In genomic region chr7:130941322-130942210, GRCh38 we compare ENCODE assay signal across 8 cellular contexts.
DNase-seq lines count a peak whose midpoint lies in the region; ATAC-seq, FAIRE-seq and TF ChIP-seq lines count a peak whose summit lies in the region.

No MANE protein-coding gene starts in this region.

- H3K36me3 Mint-ChIP-seq in type B pancreatic cell: no peaks in the 10 kb centered on the region

- no peaks in the 10 kb centered on the region for H3K27me3 Mint-ChIP-seq in type B pancreatic cell

- H3K27ac Mint-ChIP-seq in type B pancreatic cell: no peak overlapping the region

- H3K9me2 ChIP-seq in OCI-LY1 (ENCODE audit: low read depth, low read length): no peaks in the 10 kb centered on the region

- H3K4me2 ChIP-seq in OCI-LY1 (ENCODE audit: low read length): peak overlapping the region; percentile 8; the same call in 1 of the 2 replicates

- no peaks in the 10 kb centered on the region for H4K20me1 ChIP-seq in OCI-LY1 (ENCODE audit: insufficient read depth, low read length)

- peak overlapping the region; percentile 2 for H3K27ac ChIP-seq in OCI-LY1 (ENCODE audit: low read depth, low read length, poor library complexity, severe bottlenecking)
- peak overlapping the region; percentile 41 to 93 for H3K27ac ChIP-seq in lung (ENCODE audit: low read depth in 1 of 2, low read length in 1 of 2)

- H3F3A ChIP-seq in OCI-LY1 (ENCODE audit: insufficient read depth, low read length): no peaks in the 10 kb centered on the region

- no peak overlapping the region; the same call in 1 of the 2 replicates for H3K9ac ChIP-seq in OCI-LY1 (ENCODE audit: low read length)

- H3K36me3 ChIP-seq in OCI-LY1 (ENCODE audit: insufficient read depth, low read length) (peaks cover 73% of the 10 kb centered on the region), lung (ENCODE audit: control insufficient read depth in 2 of 2, insufficient read depth in 2 of 2, low read length in 2 of 2) (peaks cover 0 to 9% of the 10 kb centered on the region in 2 donors)

- peak; percentile 80 for DNase-seq in DMS53 treated with DMSO at 0.1 percent for 48 hours (lab: John Stamatoyannopoulos, UW; ENCODE audit: unreplicated experiment)
- peak; percentile 13 to 66 for DNase-seq in T47D (ENCODE audit: low read depth in 1 of 2, low spot score in 1 of 2)
- DNase-seq in lung (ENCODE audit: low spot score): no peak
- no peak for DNase-seq in type B pancreatic cell (ENCODE audit: extremely low spot score, unreplicated experiment)
- no peak for DNase-seq in urothelium cell line (ENCODE audit: low spot score)

- TF ChIP-seq CTCF in OCI-LY1 (IDR thresholded peaks at IDR 0.05; ENCODE audit: low read length): no peak
- TF ChIP-seq CTCF in lung (IDR thresholded peaks at IDR 0.05; ENCODE audit: control extremely low read depth, extremely low read depth): no peak
- TF ChIP-seq CTCF in type B pancreatic cell (conservative IDR thresholded peaks at IDR 0.05): no peak

- 39 to 61% methylated on average over 20 of the region's 20 CpGs for WGBS in lung, 2 donors

- ATAC-seq in lung (ENCODE audit: insufficient read depth, low FRiP score) (peak; percentile 50), HG03378 (IDR thresholded peaks at IDR 0.05; ENCODE audit: unreplicated experiment) (no peak), HG03432 (IDR thresholded peaks at IDR 0.05; ENCODE audit: unreplicated experiment) (no peak)

- H2AFZ ChIP-seq in OCI-LY1 (ENCODE audit: low read length): no peak overlapping the region

- no peak for FAIRE-seq in urothelium cell line (lab: Jason Lieb, UNC)

- H3K4me1 Mint-ChIP-seq in type B pancreatic cell (ENCODE audit: unreplicated experiment): peaks cover 10% of the 10 kb centered on the region

- H3K4me1 ChIP-seq in OCI-LY1 (ENCODE audit: insufficient read depth, low read length, severe bottlenecking) (peaks cover 48% of the 10 kb centered on the region), lung (ENCODE audit: control insufficient read depth in 2 of 2, insufficient read depth in 2 of 2, low read length in 2 of 2) (peaks cover 5 to 25% of the 10 kb centered on the region in 2 donors)

- peak overlapping the region; percentile 11 for H3K4me3 ChIP-seq in OCI-LY1 (ENCODE audit: low read depth, low read length, poor library complexity, severe bottlenecking)
- peak overlapping the region; percentile 15 for H3K4me3 ChIP-seq in lung

- peak overlapping the region; percentile 3 for H3K4me3 Mint-ChIP-seq in type B pancreatic cell

- no peaks in the 10 kb centered on the region for H3K9me3 Mint-ChIP-seq in type B pancreatic cell

- H3K27me3 ChIP-seq in OCI-LY1 (ENCODE audit: insufficient read depth, low read length): no peaks in the 10 kb centered on the region
- no peaks in the 10 kb centered on the region for H3K27me3 ChIP-seq in lung (ENCODE audit: control insufficient read depth, insufficient read depth)

- H3K9me3 ChIP-seq in OCI-LY1 (ENCODE audit: low read length) (no peaks in the 10 kb centered on the region), lung (ENCODE audit: control insufficient read depth in 2 of 2, insufficient read depth in 1 of 2, low read length in 1 of 2) (no peaks in the 10 kb centered on the region)

- in situ Hi-C loops in T47D (cut with HindIII; ENCODE audit: low pct_unique_long_range_greater_than_20kb, low sequenced_read_pairs): no loop called here

- H3K79me2 ChIP-seq in OCI-LY1 (ENCODE audit: insufficient read depth, low read length): peaks cover 45% of the 10 kb centered on the region

Comparison
In these comparisons a context has a peak if more than half of its experiments do, and no peak if none do; other contexts are left out.
1. DNase-seq: peak in DMS53 treated with DMSO at 0.1 percent for 48 hours (single experiment) and T47D (2 of 2); none in lung (single experiment), type B pancreatic cell (single experiment) and urothelium cell line (single experiment).